ENCODE assay signal across 8 cellular contexts in the genomic region with DNA sequence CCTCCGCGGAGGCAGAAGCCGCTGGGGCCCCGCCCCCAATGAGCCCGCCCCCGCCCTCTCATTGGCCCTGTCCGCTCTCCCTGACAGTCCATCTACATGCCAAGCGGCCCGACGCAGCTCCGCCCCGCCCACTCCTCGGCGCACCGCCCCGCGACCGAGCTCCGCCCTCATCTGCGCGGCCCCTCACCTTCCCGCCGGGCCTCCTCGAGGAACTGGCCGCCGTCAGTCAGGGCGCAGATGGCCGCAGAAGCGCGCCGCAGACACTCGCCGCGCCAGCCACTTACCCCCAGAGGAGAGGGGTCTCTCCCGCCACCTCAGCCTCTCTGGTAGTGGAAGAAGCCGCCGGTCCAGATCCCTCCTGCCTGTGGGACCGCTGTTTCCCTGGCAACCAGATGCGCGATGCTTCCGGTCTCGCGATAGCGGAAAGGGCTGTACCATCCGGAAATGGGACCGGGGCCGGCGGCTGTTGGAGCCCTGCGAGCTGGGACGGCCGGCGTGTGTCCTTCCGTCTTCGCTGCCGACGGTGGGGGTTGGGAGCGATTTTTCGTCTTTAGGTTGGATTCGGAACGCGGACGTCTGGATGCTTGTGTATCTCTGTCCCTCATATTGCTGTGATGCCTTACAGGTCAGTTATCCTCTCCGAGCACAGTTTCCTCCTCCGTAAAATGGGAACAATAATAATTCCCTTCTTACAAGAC. TPM values are rescaled to one million over a fixed set of nuclear protein-coding genes. Genes with fewer than 3 reads are reported as not detected.
A peak's percentile ranks its signal among the peaks of the same experiment; 100 is the strongest.
DNase-seq lines count a peak whose midpoint lies in the region; ATAC-seq lines count a peak whose summit lies in the region.

A gene (minus strand): TSS at position 401 of the 698 bp plus-strand sequence. CDS start 6,317 bp downstream, outside the sequence.

- ATAC-seq in natural killer cell treated with Interleukin-12 subunit alpha and Interleukin-12 subunit beta and Interleukin-15 and Interleukin-18, amount 100 ng/mL, for 72 hours: peak; percentile 100

- peak; percentile 97 for DNase-seq in EH (ENCODE audit: low read depth)
- DNase-seq in GOT3 (lab: John Stamatoyannopoulos, UW): peak; percentile 97
- peak; percentile 96 for DNase-seq in LHCN-M2 (ENCODE audit: low read depth)
- peak; percentile 98 for DNase-seq in RPMI7951 (ENCODE audit: low read depth)
- DNase-seq in activated T-helper 2 cell treated with anti-CD3 and anti-CD28 coated beads, Interferon-gamma antibody, Interleukin-2, Interleukin-4, amounts not matched to agents 10 μg/mL and 5 μg/mL and 100 μg/mL, durations not matched to agents 14 hours and 24 hours and 36 hours (ENCODE audit: low spot score): peak; percentile 95
- DNase-seq in fibroblast of peridontal ligament (ENCODE audit: extremely low read depth): peak; percentile 96
- peak; percentile 98 for DNase-seq in natural killer cell treated with Interleukin-12 subunit alpha and Interleukin-12 subunit beta and Interleukin-15 and Interleukin-18, amount 100 ng/mL, for 72 hours (ENCODE audit: low spot score)
- peak; percentile 94 for DNase-seq in stimulated activated naive CD4-positive, alpha-beta T cell treated with Interleukin-2 at 50 U/mL for 16 hours (lab: John Stamatoyannopoulos, UW)

- no peaks in the 10 kb centered on the region for H3K36me3 Mint-ChIP-seq in activated T-helper 2 cell treated with anti-CD3 and anti-CD28 coated beads, Interferon-gamma antibody, Interleukin-2, Interleukin-4, amounts not matched to agents 10 μg/mL and 5 μg/mL and 100 μg/mL, durations not matched to agents 14 hours and 24 hours and 36 hours (ENCODE audit: low read depth)
- no peaks in the 10 kb centered on the region for H3K36me3 Mint-ChIP-seq in natural killer cell treated with Interleukin-12 subunit alpha and Interleukin-12 subunit beta and Interleukin-15 and Interleukin-18, amount 100 ng/mL, for 72 hours

- H3K9me3 Mint-ChIP-seq in activated T-helper 2 cell treated with anti-CD3 and anti-CD28 coated beads, Interferon-gamma antibody, Interleukin-2, Interleukin-4, amounts not matched to agents 10 μg/mL and 5 μg/mL and 100 μg/mL, durations not matched to agents 14 hours and 24 hours and 36 hours: no peaks in the 10 kb centered on the region
- no peaks in the 10 kb centered on the region for H3K9me3 Mint-ChIP-seq in natural killer cell treated with Interleukin-12 subunit alpha and Interleukin-12 subunit beta and Interleukin-15 and Interleukin-18, amount 100 ng/mL, for 72 hours

- H3K4me1 Mint-ChIP-seq in activated T-helper 2 cell treated with anti-CD3 and anti-CD28 coated beads, Interferon-gamma antibody, Interleukin-2, Interleukin-4, amounts not matched to agents 10 μg/mL and 5 μg/mL and 100 μg/mL, durations not matched to agents 14 hours and 24 hours and 36 hours (ENCODE audit: low read depth): peaks cover 34% of the 10 kb centered on the region
- peaks cover 22 to 29% of the 10 kb centered on the region in 2 donors for H3K4me1 Mint-ChIP-seq in natural killer cell treated with Interleukin-12 subunit alpha and Interleukin-12 subunit beta and Interleukin-15 and Interleukin-18, amount 100 ng/mL, for 72 hours (ENCODE audit: low read depth in 2 of 2)

- peak within 1 kb of the TSS; percentile 81 for H3K4me3 Mint-ChIP-seq in activated T-helper 2 cell treated with anti-CD3 and anti-CD28 coated beads, Interferon-gamma antibody, Interleukin-2, Interleukin-4, amounts not matched to agents 10 μg/mL and 5 μg/mL and 100 μg/mL, durations not matched to agents 14 hours and 24 hours and 36 hours (ENCODE audit: low read depth)
- H3K4me3 Mint-ChIP-seq in natural killer cell treated with Interleukin-12 subunit alpha and Interleukin-12 subunit beta and Interleukin-15 and Interleukin-18, amount 100 ng/mL, for 72 hours: peak within 1 kb of the TSS; percentile 88

- H3K27me3 Mint-ChIP-seq in activated T-helper 2 cell treated with anti-CD3 and anti-CD28 coated beads, Interferon-gamma antibody, Interleukin-2, Interleukin-4, amounts not matched to agents 10 μg/mL and 5 μg/mL and 100 μg/mL, durations not matched to agents 14 hours and 24 hours and 36 hours (ENCODE audit: low read depth): peaks cover 6% of the 10 kb centered on the region
- H3K27me3 Mint-ChIP-seq in natural killer cell treated with Interleukin-12 subunit alpha and Interleukin-12 subunit beta and Interleukin-15 and Interleukin-18, amount 100 ng/mL, for 72 hours: peaks cover 5 to 7% of the 10 kb centered on the region in 2 donors

- intact Hi-C loops in activated T-helper 2 cell treated with anti-CD3 and anti-CD28 coated beads, Interferon-gamma antibody, Interleukin-2, Interleukin-4, amounts not matched to agents 10 μg/mL and 5 μg/mL and 100 μg/mL, durations not matched to agents 14 hours and 24 hours and 36 hours (cut with micrococcal nuclease): loop anchor here (5.0 kb wide), 2 partner anchors 150 to 160 kb away; a partner anchor contains a TSS

- peak within 1 kb of the TSS; percentile 67 for H3K27ac Mint-ChIP-seq in activated T-helper 2 cell treated with anti-CD3 and anti-CD28 coated beads, Interferon-gamma antibody, Interleukin-2, Interleukin-4, amounts not matched to agents 10 μg/mL and 5 μg/mL and 100 μg/mL, durations not matched to agents 14 hours and 24 hours and 36 hours
- H3K27ac Mint-ChIP-seq in natural killer cell treated with Interleukin-12 subunit alpha and Interleukin-12 subunit beta and Interleukin-15 and Interleukin-18, amount 100 ng/mL, for 72 hours: peak within 1 kb of the TSS; percentile 58 to 79

RNA-seq across cellular contexts. Expression of the gene that starts here (rescaled TPM):
- 0.38 and 1.1 TPM in 2 replicates for total RNA-seq in LHCN-M2 (2014; rRNA removed)
- 1.5 TPM for polyA plus RNA-seq in LHCN-M2 (2012)
- total RNA-seq in RPMI7951 (2014; rRNA removed; shearing (Covaris generic)): 1.9 and 2.1 TPM in 2 replicates
- total RNA-seq in activated T-helper 2 cell treated with anti-CD3 and anti-CD28 coated beads, Interferon-gamma antibody, Interleukin-2, Interleukin-4, amounts not matched to agents 10 μg/mL and 5 μg/mL and 100 μg/mL, durations not matched to agents 14 hours and 24 hours and 36 hours: 0.14 and 0.16 TPM in 2 replicates
- total RNA-seq in natural killer cell treated with Interleukin-12 subunit alpha and Interleukin-12 subunit beta and Interleukin-15 and Interleukin-18, amount 100 ng/mL, for 72 hours: 1 to 10 TPM in 1 of 2 donors, under 1 TPM in 1; 0.31 to 1.5 TPM

Comparison
In these comparisons a context has a peak if more than half of its experiments do, and no peak if none do; other contexts are left out.
1. Peak in every context shown above with its lines: DNase-seq and ATAC-seq.
2. Peak in DNase-seq in activated T-helper 2 cell treated with anti-CD3 and anti-CD28 coated beads, Interferon-gamma antibody, Interleukin-2, Interleukin-4, amounts not matched to agents 10 μg/mL and 5 μg/mL and 100 μg/mL, durations not matched to agents 14 hours and 24 hours and 36 hours; RNA of the gene not detected or under 1 TPM.